ENCODE assay signal across 13 cellular contexts in the genomic region with DNA sequence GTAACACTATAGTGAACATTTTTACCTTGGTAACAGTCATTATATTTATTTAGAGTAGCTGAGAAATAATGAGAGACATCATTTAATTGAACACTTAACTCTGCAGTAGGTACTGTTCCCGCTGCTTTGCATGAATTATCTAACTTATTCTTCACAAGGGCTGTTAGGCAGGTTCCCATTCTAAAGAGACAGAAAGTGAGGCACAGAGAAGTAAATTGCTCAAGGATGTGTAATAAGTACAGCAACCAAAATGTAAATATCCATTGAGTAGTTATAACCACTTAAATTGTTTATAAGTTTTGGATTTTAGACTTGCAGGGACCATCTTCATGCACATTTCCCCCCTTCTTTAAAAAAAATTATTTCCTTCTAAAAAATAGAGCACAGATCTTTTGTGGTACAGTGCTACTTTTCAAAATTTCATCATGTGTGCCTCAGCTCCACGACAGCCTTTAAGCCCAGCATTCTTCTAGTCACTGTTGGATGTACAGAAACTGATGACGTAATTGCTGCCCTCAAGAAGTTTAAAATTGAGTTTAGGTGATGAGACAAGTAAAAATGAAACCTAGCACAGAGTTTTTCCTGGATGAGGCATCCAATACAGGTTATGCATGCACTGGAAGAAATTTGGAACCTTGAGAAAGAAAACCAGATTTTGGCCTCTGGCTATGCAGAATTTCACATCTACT. TPM values are rescaled to one million over a fixed set of nuclear protein-coding genes. Genes with fewer than 3 reads are reported as not detected.
DNase-seq lines count a peak whose midpoint lies in the region; ATAC-seq, FAIRE-seq and TF ChIP-seq lines count a peak whose summit lies in the region.
"Had no signal": no experiment of that assay in that cellular context is flagged by ENCODE, and none has a peak within 500 bp of the region (broad histone marks: within the 10 kb centered on the region; RNA-seq: fewer than 3 reads in every experiment).

No MANE protein-coding gene starts in this region.

- peaks cover 3% of the 10 kb centered on the region for H3K36me3 Mint-ChIP-seq in effector memory CD8-positive, alpha-beta T cell (ENCODE audit: insufficient read depth)

- DNase-seq in COR-L47 (lab: John Stamatoyannopoulos, UW) (peak; percentile 23), HTR-8/SVneo (ENCODE audit: insufficient read length, low spot score) (peak; percentile 31), SJSA1 (ENCODE audit: low read depth in 1 of 2, low spot score in 2 of 2) (peak in 1 of 2 experiments; percentile 69), fibroblast of mammary gland (ENCODE audit: low read depth) (peak; percentile 53), HAP-1 (ENCODE audit: low spot score in 2 of 2) (no peak), D341Med (ENCODE audit: low spot score) (no peak)
- DNase-seq in effector memory CD8-positive, alpha-beta T cell: no peak
- DNase-seq: amygdala; NCI-H1092; stimulated activated CD4-positive, alpha-beta T cell treated with anti-CD3 and anti-CD28 coated beads, Interleukin-2, amount 100 ng/mL, for 48 hours had no signal

- in situ Hi-C loops in HAP-1 (cut with MboI; ENCODE audit: low sequenced_read_pairs): no loop called here

- H3K4me1 ChIP-seq in SJSA1 (replicated peaks) (peaks cover 51% of the 10 kb centered on the region), HAP-1 (peaks cover 14% of the 10 kb centered on the region)

- peak; percentile 64 for FAIRE-seq in HTR-8/SVneo (lab: Jason Lieb, UNC)

- H3K36me3 ChIP-seq in SJSA1: peaks cover 41% of the 10 kb centered on the region
- H3K36me3 ChIP-seq in HAP-1 (replicated peaks): peaks cover 8% of the 10 kb centered on the region

- no peak overlapping the region for H3K4me3 ChIP-seq in SJSA1
- no peak overlapping the region for H3K4me3 ChIP-seq in fibroblast of mammary gland (ENCODE audit: control insufficient read depth, low read depth, low read length)
- H3K4me3 ChIP-seq in HAP-1: no peak overlapping the region

- no peaks in the 10 kb centered on the region for H3K9me3 ChIP-seq in SJSA1 (replicated peaks)
- H3K9me3 ChIP-seq in HAP-1: no peaks in the 10 kb centered on the region

- H3K27me3 ChIP-seq in SJSA1 (replicated peaks) (no peaks in the 10 kb centered on the region), HAP-1 (ENCODE audit: low read depth) (no peaks in the 10 kb centered on the region)

- H3K27ac ChIP-seq in SJSA1: peak overlapping the region; percentile 58

- H3K9me3 Mint-ChIP-seq in effector memory CD8-positive, alpha-beta T cell: no peaks in the 10 kb centered on the region

- no peak for TF ChIP-seq CTCF in fibroblast of mammary gland (conservative IDR thresholded peaks at IDR 0.05; ENCODE audit: control insufficient read depth, insufficient read depth, low read depth, low read length)

- no peak overlapping the region for H3K27ac Mint-ChIP-seq in effector memory CD8-positive, alpha-beta T cell

- no peak for ATAC-seq in effector memory CD8-positive, alpha-beta T cell (replicated peaks)
- ATAC-seq in HG03439 (IDR thresholded peaks at IDR 0.05; ENCODE audit: unreplicated experiment): no peak

- H3K4me1 Mint-ChIP-seq in effector memory CD8-positive, alpha-beta T cell (ENCODE audit: low read depth in 2 of 2): peaks cover 26 to 52% of the 10 kb centered on the region in 2 donors

- H3K4me3 Mint-ChIP-seq in effector memory CD8-positive, alpha-beta T cell: no peak overlapping the region

- H3K27me3 Mint-ChIP-seq in effector memory CD8-positive, alpha-beta T cell: no peaks in the 10 kb centered on the region

RNA-seq across cellular contexts. Expression of a gene that starts 6.0 kb away (rescaled TPM):
- not detected in 2 replicates for total RNA-seq in SJSA1 (2014; rRNA removed; shearing (Covaris generic))
- total RNA-seq: T-helper 2 cell treated with Interferon-gamma antibody and Interleukin-4, amounts not matched to agents 100 ng/mL and 5 ng/mL, for 36 hours; urinary bladder had no signal

RNA-seq across cellular contexts. Expression of a gene that starts 6.0 kb away (rescaled TPM):
- 21.1 and 25.4 TPM in 2 replicates for total RNA-seq in SJSA1 (2014; rRNA removed; shearing (Covaris generic))

Comparison
In these comparisons a context has a peak if more than half of its experiments do, and no peak if none do; other contexts are left out.
1. DNase-seq: peak in COR-L47 (single experiment), HTR-8/SVneo (single experiment) and fibroblast of mammary gland (single experiment); none in HAP-1 (0 of 2), effector memory CD8-positive, alpha-beta T cell (0 of 3) and D341Med (single experiment).